27 cellular contexts compared by ENCODE assay signal in genomic region chr16:82881517-82881916, GRCh38.
"Had no signal": no experiment of that assay in that cellular context is flagged by ENCODE, and none has a peak within 500 bp of the region (broad histone marks: within the 10 kb centered on the region; RNA-seq: fewer than 3 reads in every experiment).

No MANE protein-coding gene starts in this region.

- H3K4me3 ChIP-seq: heart left ventricle, left ventricle myocardium inferior, lung, mucosa of descending colon, psoas muscle, sigmoid colon, thyroid gland, upper lobe of right lung had no signal

- H3K4me1 ChIP-seq: foreskin keratinocyte, parathyroid adenoma, thyroid gland, upper lobe of right lung had no signal

- H3K79me2 ChIP-seq: parathyroid adenoma had no signal

- H3K27me3 ChIP-seq: foreskin keratinocyte, heart left ventricle, sigmoid colon, thyroid gland, upper lobe of right lung had no signal

- H3K9ac ChIP-seq: parathyroid adenoma had no signal

- H3K9me3 ChIP-seq: heart left ventricle, left ventricle myocardium inferior, mucosa of descending colon, psoas muscle, sigmoid colon, thyroid gland, upper lobe of right lung had no signal

- ATAC-seq: activated CD4-positive, CD25-positive, alpha-beta regulatory T cell treated with anti-CD3 and anti-CD28 coated beads, Interleukin-2, amount 50 U/mL, for 24 hours; esophagus mucosa; foreskin keratinocyte; mucosa of descending colon; natural killer cell treated with Interleukin-12 subunit alpha and Interleukin-12 subunit beta and Interleukin-15 and Interleukin-18, amount 100 ng/mL, for 72 hours; stimulated activated effector memory CD8-positive, alpha-beta T cell treated with anti-CD3 and anti-CD28 coated beads, Interleukin-12 subunit alpha, Interleukin-12 subunit beta, amount 100 ng/mL, for 72 hours; stimulated activated naive CD8-positive, alpha-beta T cell treated with anti-CD3 and anti-CD28 coated beads, Interleukin-15, amount 100 ng/mL, for 72 hours; upper lobe of right lung had no signal

- H2AFZ ChIP-seq: parathyroid adenoma had no signal

- H3K27ac ChIP-seq: foreskin keratinocyte, heart left ventricle, left ventricle myocardium inferior, parathyroid adenoma, psoas muscle, sigmoid colon, thyroid gland, upper lobe of right lung, VCaP had no signal

- H3K36me3 ChIP-seq: heart left ventricle, left ventricle myocardium inferior, sigmoid colon, thyroid gland, upper lobe of right lung had no signal

- DNase-seq: activated CD4-positive, alpha-beta T cell treated with anti-CD3 and anti-CD28 coated beads for 48 hours; activated CD4-positive, alpha-beta T cell treated with anti-CD3 and anti-CD28 coated beads, Interleukin-2, amount 50 U/mL, for 48 hours; activated CD8-positive, alpha-beta memory T cell treated with anti-CD3 and anti-CD28 coated beads, Interleukin-2, amount 50 U/mL, for 4 hours; activated effector memory CD4-positive, alpha-beta T cell treated with anti-CD3 and anti-CD28 coated beads, Interleukin-2, amount 50 U/mL, for 16 hours; activated naive CD4-positive, alpha-beta T cell treated with anti-CD3 and anti-CD28 coated beads, Interleukin-2, amount 10 ng/mL, durations not matched to agents 7 days and 5 days; activated T-cell treated with anti-CD3 and anti-CD28 coated beads, Interleukin-2, amount 50 U/mL, for 1 hour; amniotic stem cell; foreskin keratinocyte; hypothalamus; left ventricle myocardium inferior; mucosa of descending colon; psoas muscle; sigmoid colon; small intestine; stimulated activated CD4-positive, alpha-beta T cell treated with anti-CD3 and anti-CD28 coated beads, Interleukin-4, amount 100 ng/mL, for 24 hours; stimulated activated naive CD8-positive, alpha-beta T cell treated with anti-CD3 and anti-CD28 coated beads, Interleukin-15, amount 100 ng/mL, for 72 hours; substantia nigra; thyroid gland; upper lobe of right lung had no signal
